Comparison of ENCODE assay signal across 8 cellular contexts in genomic region chr12:52022841-52023181, GRCh38. TPM values are rescaled to one million over a fixed set of nuclear protein-coding genes. Genes with fewer than 3 reads are reported as not detected.
A peak's percentile ranks its signal among the peaks of the same experiment; 100 is the strongest.
DNase-seq lines count a peak whose midpoint lies in the region; ATAC-seq, FAIRE-seq and TF ChIP-seq lines count a peak whose summit lies in the region.

No MANE protein-coding gene starts in this region.

- H4K8ac ChIP-seq in H1 (ENCODE audit: extremely low read depth, insufficient read depth, low read length): no peak overlapping the region

- WGBS in H1 (ENCODE audit: extremely low coverage in 1 of 2, insufficient coverage in 1 of 2, insufficient read length in 1 of 2, insufficient replicate concordance in 2 of 2, low coverage in 1 of 2, low lambda C conversion rate in 2 of 2, missing lambda C conversion rate in 1 of 2), 2 experiments: 3% methylated on average over 10 of the region's 14 CpGs; no CpG with 5 or more reads in 1 of the 2 experiments
- 31 to 36% (median 34%) methylated on average over 14 of the region's 14 CpGs for WGBS in ovary, 3 donors

- no peak for ATAC-seq in GM18868 (IDR thresholded peaks at IDR 0.05; ENCODE audit: unreplicated experiment)

- no peak overlapping the region for H3K56ac ChIP-seq in H1 (replicated peaks; ENCODE audit: insufficient read length, low read depth, low read length)

- no peaks in the 10 kb centered on the region for H3K79me1 ChIP-seq in H1 (ENCODE audit: low read depth, low read length)

- intact Hi-C loops in PC-9 (cut with micrococcal nuclease; ENCODE audit: unreplicated experiment): loop anchor here (1.0 to 5.0 kb wide), 3 partner anchors 19 to 1946 kb away; no protein-coding TSS in a partner anchor
- intact Hi-C loops in ovary (cut with DNase I): loop anchor here in 2 of 4 donors (2.0 kb wide), 1 partner anchor 20 kb away; no protein-coding TSS in a partner anchor

- no peak overlapping the region for H3K4ac ChIP-seq in H1 (replicated peaks; ENCODE audit: insufficient read length, low read depth, low read length)

- no peak overlapping the region for H3K14ac ChIP-seq in H1 (ENCODE audit: insufficient read length)

- no peak for TF ChIP-seq EP300 in H1 (IDR thresholded peaks at IDR 0.05; ENCODE audit: borderline replicate concordance in 1 of 2, low read depth in 2 of 2, low read length in 2 of 2)
- no peak for TF ChIP-seq EP300 in ovary (IDR thresholded peaks at IDR 0.05)

- H3K18ac ChIP-seq in H1 (ENCODE audit: extremely low read depth, low read length): no peak overlapping the region; the same call in 1 of the 2 replicates

- TF ChIP-seq POLR2A in H1 (IDR thresholded peaks at IDR 0.05; ENCODE audit: control extremely low read depth in 1 of 2, low read depth in 2 of 2, low read length in 2 of 2) (no peak), ovary (IDR thresholded peaks at IDR 0.05) (no peak)

- CTCF ChIA-PET in PC-9 (lab: Charles Lee) (interaction anchor here (0.5 to 1.9 kb wide), 9 partner anchors 9 to 1428 kb away, joined by 3 to 25 read pairs (median 4); partner anchors contain the start of gene NR4A1), H1 (lab: Charles Lee; ENCODE audit: partially characterized antibody) (interaction anchor here (0.6 to 22.7 kb wide), 26 partner anchors 9 to 268 kb away, joined by 3 to 1249 read pairs (median 6); partner anchors contain the start of genes ATG101, NR4A1, SMIM41 and TAMALIN)

- H2AK5ac ChIP-seq in H1 (ENCODE audit: low read depth, low read length): no peak overlapping the region

- no peak overlapping the region for H2BK15ac ChIP-seq in H1 (ENCODE audit: low read length)

- H2AFZ ChIP-seq in PC-9 (peak overlapping the region; percentile 82), H1 (ENCODE audit: low read length) (0 out of 2 replicates have a peak overlapping the region, but pooled peaks have one; percentile 45)

- H3K36me3 Mint-ChIP-seq in activated T-cell treated with anti-CD3 and anti-CD28 coated beads, Interleukin-2, amount 50 U/mL, for 24 hours (ENCODE audit: low read depth): no peaks in the 10 kb centered on the region

- H3K4me1 Mint-ChIP-seq in activated T-cell treated with anti-CD3 and anti-CD28 coated beads, Interleukin-2, amount 50 U/mL, for 24 hours (ENCODE audit: low read depth): peaks cover 45% of the 10 kb centered on the region

- no peak overlapping the region for H3K27ac ChIP-seq in PC-9
- H3K27ac ChIP-seq in H1 (ENCODE audit: low read depth, low read length): no peak overlapping the region
- H3K27ac ChIP-seq in ovary: no peak overlapping the region

- POLR2A ChIA-PET in PC-9 (lab: Charles Lee; ENCODE audit: unreplicated experiment): interaction anchor here (0.7 to 0.9 kb wide), 3 partner anchors 28 to 124 kb away, joined by 3 to 7 read pairs (median 4); no protein-coding TSS in a partner anchor
- POLR2A ChIA-PET in H1 (lab: Charles Lee; ENCODE audit: partially characterized antibody): interaction anchor here (1.0 to 13.1 kb wide), 9 partner anchors 10 to 984 kb away, joined by 3 to 82 read pairs (median 9); partner anchors contain the start of genes ATG101, EIF4B, SMIM41 and TAMALIN

- no peak overlapping the region for H2BK20ac ChIP-seq in H1 (ENCODE audit: low read length)

- no peak overlapping the region for H2BK120ac ChIP-seq in H1 (replicated peaks; ENCODE audit: low read depth, low read length)

- no peak for TF ChIP-seq RAD21 in H1 (IDR thresholded peaks at IDR 0.05 in 1 of 2, conservative IDR thresholded peaks at IDR 0.05 in 1 of 2; ENCODE audit: low read depth in 2 of 2, low read length in 2 of 2)

- no peak overlapping the region for H4K91ac ChIP-seq in H1 (replicated peaks; ENCODE audit: insufficient read length, low read length)

- H4K20me1 ChIP-seq in PC-9 (ENCODE audit: insufficient read depth) (no peaks in the 10 kb centered on the region), H1 (replicated peaks in 1 of 2; ENCODE audit: control insufficient read depth in 1 of 2, insufficient read depth in 2 of 2, low read length in 2 of 2) (no peaks in the 10 kb centered on the region)

- H3K4me2 ChIP-seq in PC-9 (peak overlapping the region; percentile 85), H1 (ENCODE audit: insufficient read depth in 1 of 2, low read depth in 2 of 2, low read length in 2 of 2) (peak overlapping the region; percentile 82 to 95)

- H3K9me3 ChIP-seq in PC-9 (ENCODE audit: insufficient read depth, low read depth): no peaks in the 10 kb centered on the region
- H3K9me3 ChIP-seq in H1 (ENCODE audit: insufficient read depth in 2 of 2, low read depth in 1 of 2, low read length in 1 of 2): no peaks in the 10 kb centered on the region
- no peaks in the 10 kb centered on the region for H3K9me3 ChIP-seq in ovary

- H2BK5ac ChIP-seq in H1 (ENCODE audit: low read depth, low read length): no peak overlapping the region

- H2BK12ac ChIP-seq in H1 (ENCODE audit: low read depth, low read length): no peak overlapping the region

- no peak overlapping the region for H3K9ac ChIP-seq in H1 (replicated peaks in 1 of 4; ENCODE audit: extremely low read depth in 1 of 4, low read depth in 3 of 4, low read length in 3 of 4)

- no TSS peak for BruUV-seq in PC-9 (replicated peaks; lab: Mats Ljungman, UMichigan)

- H3K27me3 ChIP-seq in PC-9 (ENCODE audit: insufficient read depth, low read depth) (peaks cover 4% of the 10 kb centered on the region; the same call in 1 of the 2 replicates), H1 (replicated peaks in 1 of 4; ENCODE audit: control insufficient read depth in 3 of 4, extremely low read depth in 1 of 4, insufficient read depth in 3 of 4, low read length in 3 of 4) (peaks cover 2 to 27% (median 17%) of the 10 kb centered on the region in 4 experiments), ovary (no peaks in the 10 kb centered on the region)

- 0 out of 2 replicates have a peak, but pooled peaks cover 6% of the 10 kb centered on the region for H3K4me1 ChIP-seq in PC-9 (replicated peaks; ENCODE audit: insufficient read depth)
- peaks cover 0 to 26% (median 7%) of the 10 kb centered on the region in 4 experiments; a peak in 5 of 7 replicates for H3K4me1 ChIP-seq in H1 (replicated peaks in 1 of 4; ENCODE audit: control insufficient read depth in 3 of 4, insufficient read depth in 4 of 4, low read length in 3 of 4)
- H3K4me1 ChIP-seq in ovary (ENCODE audit: insufficient read depth): peaks cover 8% of the 10 kb centered on the region

- peak overlapping the region; percentile 71 for H3K4me3 ChIP-seq in PC-9
- H3K4me3 ChIP-seq in H1 (ENCODE audit: extremely low read depth in 1 of 4, insufficient read depth in 2 of 4, low read depth in 3 of 4, low read length in 4 of 4): peak overlapping the region; percentile 23 to 71 (median 48)
- H3K4me3 ChIP-seq in ovary: peak overlapping the region; percentile 34

- H3F3A ChIP-seq in PC-9 (ENCODE audit: insufficient read depth, low read depth): peaks cover 16% of the 10 kb centered on the region; the same call in 1 of the 2 replicates

- H4K5ac ChIP-seq in H1 (ENCODE audit: insufficient read length, low read depth, low read length): no peak overlapping the region

- no peaks in the 10 kb centered on the region for H3K36me3 ChIP-seq in PC-9 (ENCODE audit: low read depth)
- H3K36me3 ChIP-seq in H1 (ENCODE audit: control insufficient read depth in 2 of 4, insufficient read depth in 4 of 4, low read length in 3 of 4): no peaks in the 10 kb centered on the region
- H3K36me3 ChIP-seq in ovary: no peaks in the 10 kb centered on the region

- H3K9me2 ChIP-seq in PC-9 (ENCODE audit: insufficient read depth): no peaks in the 10 kb centered on the region

- H3K79me2 ChIP-seq in PC-9 (ENCODE audit: low read depth): no peaks in the 10 kb centered on the region
- H3K79me2 ChIP-seq in H1 (ENCODE audit: control insufficient read depth in 1 of 2, insufficient read depth in 2 of 2, low read length in 2 of 2): no peaks in the 10 kb centered on the region

- peaks cover 7% of the 10 kb centered on the region for H3K23me2 ChIP-seq in H1 (ENCODE audit: low read depth, low read length)

- H3K23ac ChIP-seq in H1 (ENCODE audit: insufficient read length): no peak overlapping the region

- no peaks in the 10 kb centered on the region for H3K27me3 Mint-ChIP-seq in activated T-cell treated with anti-CD3 and anti-CD28 coated beads, Interleukin-2, amount 50 U/mL, for 24 hours

- no peak overlapping the region for H3K27ac Mint-ChIP-seq in activated T-cell treated with anti-CD3 and anti-CD28 coated beads, Interleukin-2, amount 50 U/mL, for 24 hours

- TF ChIP-seq CTCF in PC-9 (conservative IDR thresholded peaks at IDR 0.05) (no peak), H1 (IDR thresholded peaks at IDR 0.05; ENCODE audit: control extremely low read depth in 1 of 3, insufficient read depth in 1 of 3, low read depth in 1 of 3, low read length in 3 of 3) (peak in 1 of 3 experiments; percentile 1; a peak in 1 of 4 replicates), ovary (IDR thresholded peaks at IDR 0.05) (no peak)

- no peak for FAIRE-seq in H1 (lab: Jason Lieb, UNC)

- H3K4me3 Mint-ChIP-seq in activated T-cell treated with anti-CD3 and anti-CD28 coated beads, Interleukin-2, amount 50 U/mL, for 24 hours: peak overlapping the region; percentile 80

- no peaks in the 10 kb centered on the region for H3K9me3 Mint-ChIP-seq in activated T-cell treated with anti-CD3 and anti-CD28 coated beads, Interleukin-2, amount 50 U/mL, for 24 hours

- DNase-seq in activated T-cell treated with anti-CD3 and anti-CD28 coated beads, Interleukin-2, amount 50 U/mL, for 24 hours: no peak
- DNase-seq in activated T-cell treated with anti-CD3 and anti-CD28 coated beads, Interleukin-2, amount 50 U/mL, for 48 hours: no peak
- DNase-seq in PC-9 (peak in 1 of 2 experiments; percentile 55), H1 (ENCODE audit: low read depth in 1 of 2, low spot score in 2 of 2) (no peak), ovary (peak in 2 of 5 donors; percentile 34 to 43), NCI-H524 (lab: John Stamatoyannopoulos, UW) (no peak), OCI-M2 (lab: John Stamatoyannopoulos, UW; ENCODE audit: unreplicated experiment) (no peak)

RNA-seq across cellular contexts. Expression of gene TAMALIN, which starts 16.1 kb away (rescaled TPM):
- total RNA-seq in PC-9 (2021): 0.50 TPM in 1 of 2 replicates, not detected in the other
- total RNA-seq in H1 (2021; fragmentation: NEBNext Ultra II Directional; extraction: Animal tissue kit (Norgen Biotek cat#: 25700)): 4.1 and 4.9 TPM in 2 replicates
- polyA plus RNA-seq in H1 (2011; rRNA removed): 2.6 and 3.2 TPM in 2 replicates
- polyA plus RNA-seq in H1 (2011; cell fraction: cytosol; rRNA removed): 3.5 TPM
- polyA plus RNA-seq in H1 (2011; cell fraction: nucleus; rRNA removed): 4.6 TPM
- 3.1 to 5.3 TPM (median 5.1 TPM) in 4 replicates for polyA plus RNA-seq in H1 (2012, experiment 1 of 2)
- polyA plus RNA-seq in H1 (2012, experiment 2 of 2): 7.8 TPM
- 2.1 TPM for polyA plus RNA-seq in H1 (2013, experiment 1 of 2)
- 2.2 TPM for polyA plus RNA-seq in H1 (2013, experiment 2 of 2)
- polyA minus RNA-seq in H1 (2011; rRNA and poly(A)+ RNA removed): 2.1 and 5.8 TPM in 2 replicates
- 4.4 TPM for polyA minus RNA-seq in H1 (2011; cell fraction: cytosol; rRNA and poly(A)+ RNA removed)
- 6.3 TPM for polyA minus RNA-seq in H1 (2011; cell fraction: nucleus; rRNA and poly(A)+ RNA removed)
- 10 to 100 TPM; 20.8 to 84.1 (median 38.6) TPM for total RNA-seq in ovary
- 10 to 100 TPM; 16.8 to 21.8 TPM for polyA plus RNA-seq in ovary

RNA-seq across cellular contexts. Expression of gene NR4A1, which starts 28.4 kb away (rescaled TPM):
- total RNA-seq in PC-9 (2021) (6.5 and 13.4 TPM in 2 replicates), ovary (1,000 to 10,000 TPM in 2 of 7 donors, 100 to 1,000 TPM in 5; 142 to 1,603 (median 414) TPM)
- total RNA-seq in H1 (2021; fragmentation: NEBNext Ultra II Directional; extraction: Animal tissue kit (Norgen Biotek cat#: 25700)): 18.7 and 19.3 TPM in 2 replicates
- polyA plus RNA-seq in H1 (2011; rRNA removed) (23.3 and 36.0 TPM in 2 replicates), ovary (100 to 1,000 TPM in 1 of 2 donors, 10 to 100 TPM in 1; 41.7 to 159 TPM)
- polyA plus RNA-seq in H1 (2011; cell fraction: cytosol; rRNA removed): 17.3 TPM
- polyA plus RNA-seq in H1 (2011; cell fraction: nucleus; rRNA removed): 42.1 TPM
- 13.7 to 17.2 TPM (median 14.8 TPM) in 4 replicates for polyA plus RNA-seq in H1 (2012, experiment 1 of 2)
- polyA plus RNA-seq in H1 (2012, experiment 2 of 2): 12.5 TPM
- 19.7 TPM for polyA plus RNA-seq in H1 (2013, experiment 1 of 2)
- 19.0 TPM for polyA plus RNA-seq in H1 (2013, experiment 2 of 2)
- 5.1 and 8.0 TPM in 2 replicates for polyA minus RNA-seq in H1 (2011; rRNA and poly(A)+ RNA removed)
- polyA minus RNA-seq in H1 (2011; cell fraction: cytosol; rRNA and poly(A)+ RNA removed): 14.5 TPM
- 11.1 TPM for polyA minus RNA-seq in H1 (2011; cell fraction: nucleus; rRNA and poly(A)+ RNA removed)

RNA-seq across cellular contexts. Expression of gene ATG101, which starts 47.0 kb away (rescaled TPM):
- total RNA-seq in PC-9 (2021) (44.6 and 59.0 TPM in 2 replicates), ovary (10 to 100 TPM; 24.9 to 48.7 (median 28.9) TPM)
- 48.9 and 49.8 TPM in 2 replicates for total RNA-seq in H1 (2021; fragmentation: NEBNext Ultra II Directional; extraction: Animal tissue kit (Norgen Biotek cat#: 25700))
- polyA plus RNA-seq in H1 (2011; rRNA removed) (55.9 and 64.9 TPM in 2 replicates), ovary (10 to 100 TPM; 13.6 to 26.2 TPM)
- 105 TPM for polyA plus RNA-seq in H1 (2011; cell fraction: cytosol; rRNA removed)
- 55.5 TPM for polyA plus RNA-seq in H1 (2011; cell fraction: nucleus; rRNA removed)
- 46.4 to 65.2 TPM (median 63.9 TPM) in 4 replicates for polyA plus RNA-seq in H1 (2012, experiment 1 of 2)
- 60.3 TPM for polyA plus RNA-seq in H1 (2012, experiment 2 of 2)
- 25.2 TPM for polyA plus RNA-seq in H1 (2013, experiment 1 of 2)
- polyA plus RNA-seq in H1 (2013, experiment 2 of 2): 27.1 TPM
- polyA minus RNA-seq in H1 (2011; rRNA and poly(A)+ RNA removed): 44.4 and 61.4 TPM in 2 replicates
- polyA minus RNA-seq in H1 (2011; cell fraction: cytosol; rRNA and poly(A)+ RNA removed): 20.8 TPM
- 15.7 TPM for polyA minus RNA-seq in H1 (2011; cell fraction: nucleus; rRNA and poly(A)+ RNA removed)

RNA-seq across cellular contexts. Expression of gene SMIM41, which starts 56.7 kb away (rescaled TPM):
- total RNA-seq in PC-9 (2021) (0.28 TPM in 1 of 2 replicates, not detected in the other), ovary (1 to 10 TPM; 1.4 to 4.5 (median 2.8) TPM)
- 0.28 and 0.31 TPM in 2 replicates for total RNA-seq in H1 (2021; fragmentation: NEBNext Ultra II Directional; extraction: Animal tissue kit (Norgen Biotek cat#: 25700))
- polyA plus RNA-seq in H1 (2011; rRNA removed) (0.91 and 0.98 TPM in 2 replicates), ovary (1 to 10 TPM in 1 of 2 donors, under 1 TPM in 1; 0.32 to 3.4 TPM)
- polyA plus RNA-seq in H1 (2011; cell fraction: cytosol; rRNA removed): 0.66 TPM
- 0.74 TPM for polyA plus RNA-seq in H1 (2011; cell fraction: nucleus; rRNA removed)
- polyA plus RNA-seq in H1 (2012, experiment 1 of 2): 0.20 to 0.56 TPM (median 0.46 TPM) in 3 of 4 replicates, not detected in the other
- polyA plus RNA-seq in H1 (2012, experiment 2 of 2): 0.42 TPM
- 0.08 TPM for polyA plus RNA-seq in H1 (2013, experiment 1 of 2)
- polyA plus RNA-seq in H1 (2013, experiment 2 of 2): 0.07 TPM
- polyA minus RNA-seq in H1 (2011; rRNA and poly(A)+ RNA removed): 0.54 TPM in 1 of 2 replicates, not detected in the other
- polyA minus RNA-seq in H1 (2011; cell fraction: cytosol; rRNA and poly(A)+ RNA removed): not detected
- 0.70 TPM for polyA minus RNA-seq in H1 (2011; cell fraction: nucleus; rRNA and poly(A)+ RNA removed)
